Comparison of ENCODE assay signal across 36 cellular contexts in genomic region chr22:42010778-42011177, GRCh38. TPM values are rescaled to one million over a fixed set of nuclear protein-coding genes. Genes with fewer than 3 reads are reported as not detected.
A peak's percentile ranks its signal among the peaks of the same experiment; 100 is the strongest.
DNase-seq lines count a peak whose midpoint lies in the region; ATAC-seq, FAIRE-seq and TF ChIP-seq lines count a peak whose summit lies in the region.
"Had no signal": no experiment of that assay in that cellular context is flagged by ENCODE, and none has a peak within 500 bp of the region (broad histone marks: within the 10 kb centered on the region; RNA-seq: fewer than 3 reads in every experiment).

No MANE protein-coding gene starts in this region.

- TF ChIP-seq CTCF in K562 (IDR thresholded peaks at IDR 0.05 in 2 of 3, conservative IDR thresholded peaks at IDR 0.05 in 1 of 3; ENCODE audit: insufficient read depth in 2 of 3, low read depth in 1 of 3, low read length in 3 of 3), result no peak
- TF ChIP-seq CTCF in type B pancreatic cell (conservative IDR thresholded peaks at IDR 0.05), result no peak

- no peaks in the 10 kb centered on the region for H3K79me2 ChIP-seq in K562 (ENCODE audit: control insufficient read depth, insufficient read depth, low read length)

- no peaks in the 10 kb centered on the region for H3K4me1 Mint-ChIP-seq in type B pancreatic cell (ENCODE audit: unreplicated experiment)
- H3K4me1 Mint-ChIP-seq: CD14-positive monocyte; CD4-positive, alpha-beta memory T cell; CD4-positive, CD25-positive, alpha-beta regulatory T cell; CD8-positive, alpha-beta memory T cell had no signal

- H3K27ac ChIP-seq in K562 (ENCODE audit: extremely low read depth, low read depth, low read length), result no peak overlapping the region
- H3K27ac ChIP-seq: 22Rv1; A549; BLaER1; BLaER1 treated with 17β-estradiol and CSF1 and Interleukin-3, amounts not matched to agents 10 nM and 100 nM; C4-2B had no signal

- H3K9me3 Mint-ChIP-seq in type B pancreatic cell, result peaks cover 6% of the 10 kb centered on the region

- H3K4me3 ChIP-seq in K562, result no peak overlapping the region
- H3K4me3 ChIP-seq: A549; BLaER1; BLaER1 treated with 17β-estradiol and CSF1 and Interleukin-3, amounts not matched to agents 10 nM and 100 nM had no signal

- H4K20me1 ChIP-seq in K562 (replicated peaks; ENCODE audit: control insufficient read depth, insufficient read depth, low read length), result no peaks in the 10 kb centered on the region
- H4K20me1 ChIP-seq: BLaER1; BLaER1 treated with 17β-estradiol and CSF1 and Interleukin-3, amounts not matched to agents 10 nM and 100 nM had no signal

- WGBS in K562 (ENCODE audit: insufficient coverage, low coverage, missing lambda C conversion rate), result 26% methylated on average over 5 of the region's 7 CpGs

- no peak for TF ChIP-seq RAD21 in K562 (CRISPR knock-in tag; conservative IDR thresholded peaks at IDR 0.05 in 1 of 2, IDR thresholded peaks at IDR 0.05 in 1 of 2)

- no peaks in the 10 kb centered on the region for H3K9me3 ChIP-seq in K562 (replicated peaks; ENCODE audit: control insufficient read depth, insufficient read depth, low read depth, low read length)

- in situ Hi-C loops in K562 (cut with MboI), result no loop called here

- intact Hi-C loops in K562 (cut with micrococcal nuclease), result no loop called here

- ATAC-seq in K562, result no peak
- no peak for ATAC-seq in HG02938 (IDR thresholded peaks at IDR 0.05; ENCODE audit: unreplicated experiment)
- ATAC-seq: A549; CD8-positive, alpha-beta T cell had no signal

- peaks cover 3 to 4% of the 10 kb centered on the region in 2 experiments; a peak in 2 of 5 replicates for H3K27me3 ChIP-seq in K562 (ENCODE audit: control insufficient read depth in 2 of 2, insufficient read depth in 2 of 2, low read length in 2 of 2)
- H3K27me3 ChIP-seq: BLaER1; BLaER1 treated with 17β-estradiol and CSF1 and Interleukin-3, amounts not matched to agents 10 nM and 100 nM had no signal

- POLR2A ChIA-PET in K562 (lab: Yijun Ruan, JAX), result no interaction called here

- BruUV-seq in K562 (replicated peaks; lab: Mats Ljungman, UMichigan), result no TSS peak

- H3K9me1 ChIP-seq in K562 (ENCODE audit: control insufficient read depth, insufficient read depth, low read length), result no peaks in the 10 kb centered on the region

- H3K4me2 ChIP-seq in K562 (ENCODE audit: insufficient read depth, low read length), result no peak overlapping the region
- H3K4me2 ChIP-seq: A549; BLaER1; BLaER1 treated with 17β-estradiol and CSF1 and Interleukin-3, amounts not matched to agents 10 nM and 100 nM had no signal

- H3K4me3 Mint-ChIP-seq in type B pancreatic cell, result no peak overlapping the region
- H3K4me3 Mint-ChIP-seq: B cell; CD14-positive monocyte; CD4-positive, alpha-beta memory T cell; CD4-positive, alpha-beta T cell; CD4-positive, CD25-positive, alpha-beta regulatory T cell; CD8-positive, alpha-beta memory T cell; CD8-positive, alpha-beta T cell had no signal

- no peak for TF ChIP-seq EP300 in K562 (IDR thresholded peaks at IDR 0.05; ENCODE audit: low read length)

- H3K27ac Mint-ChIP-seq in type B pancreatic cell, result no peak overlapping the region
- H3K27ac Mint-ChIP-seq: B cell; CD14-positive monocyte; CD4-positive, alpha-beta memory T cell; CD4-positive, alpha-beta T cell; CD4-positive, CD25-positive, alpha-beta regulatory T cell; CD8-positive, alpha-beta memory T cell; CD8-positive, alpha-beta T cell had no signal

- TF ChIP-seq POLR2A in K562 (conservative IDR thresholded peaks at IDR 0.05), result no peak

- H3K9ac ChIP-seq in K562 (ENCODE audit: insufficient read depth in 1 of 2, low read depth in 2 of 2, low read length in 2 of 2), result no peak overlapping the region
- H3K9ac ChIP-seq: BLaER1; BLaER1 treated with 17β-estradiol and CSF1 and Interleukin-3, amounts not matched to agents 10 nM and 100 nM had no signal

- H3K4me1 ChIP-seq in K562 (replicated peaks in 1 of 2; ENCODE audit: control insufficient read depth in 2 of 2, insufficient read depth in 2 of 2, low read length in 2 of 2), result no peaks in the 10 kb centered on the region
- H3K4me1 ChIP-seq: A549; BE2C; BLaER1; BLaER1 treated with 17β-estradiol and CSF1 and Interleukin-3, amounts not matched to agents 10 nM and 100 nM; Caco-2 had no signal

- peaks cover 9% of the 10 kb centered on the region for H3K27me3 Mint-ChIP-seq in type B pancreatic cell

- CTCF ChIA-PET in K562 (lab: Yijun Ruan, JAX; ENCODE audit: low intra/inter-chr PET ratio), result no interaction called here

- DNase-seq in K562 (ENCODE audit: extremely low read depth in 1 of 4, low spot score in 3 of 4) (no peak), type B pancreatic cell (ENCODE audit: extremely low spot score, unreplicated experiment) (peak; percentile 1)
- no peak for DNase-seq in activated CD4-positive, alpha-beta T cell treated with anti-CD3 and anti-CD28 coated beads, Interleukin-2, amount 50 U/mL, for 1 hour
- DNase-seq: 8988T; ACHN; AML-193; BE2C; C1 segment of cervical spinal cord; Caco-2; Calu3; CD4-positive, alpha-beta memory T cell; CD4-positive, alpha-beta T cell; CD4-positive, CD25-positive, alpha-beta regulatory T cell; CD8-positive, alpha-beta memory T cell; CD8-positive, alpha-beta T cell; COR-L47; DMS 273 treated with DMSO at 0.1 percent for 48 hours; DMS153; DMS53; DMS79; DMS79 treated with DMSO at 0.1 percent for 48 hours; DND-41; EL had no signal

- no peak overlapping the region for H2AFZ ChIP-seq in K562 (ENCODE audit: low read depth, low read length)

- H3K36me3 Mint-ChIP-seq in type B pancreatic cell, result no peaks in the 10 kb centered on the region
- H3K36me3 Mint-ChIP-seq: CD14-positive monocyte; CD4-positive, CD25-positive, alpha-beta regulatory T cell had no signal

- no peak for FAIRE-seq in K562 (lab: Jason Lieb, UNC)
- FAIRE-seq: A204.1, A549, D721Med had no signal

- no peaks in the 10 kb centered on the region for H3K36me3 ChIP-seq in K562 (ENCODE audit: control insufficient read depth, insufficient read depth, low read length)
- H3K36me3 ChIP-seq: BE2C; BLaER1; BLaER1 treated with 17β-estradiol and CSF1 and Interleukin-3, amounts not matched to agents 10 nM and 100 nM had no signal

RNA-seq across cellular contexts. Expression of gene WBP2NL, which starts 12.2 kb away (rescaled TPM):
- total RNA-seq in K562 (2011; cell fraction: chromatin; rRNA removed; ENCODE audit: low replicate concordance), result not detected in 2 replicates
- total RNA-seq in K562 (2011; cell fraction: nucleolus; rRNA removed), result not detected in 2 replicates
- not detected in 2 replicates for total RNA-seq in K562 (2011; cell fraction: nucleoplasm; rRNA removed)
- total RNA-seq in K562 (2014; rRNA removed), result not detected in 2 replicates
- not detected in 2 replicates for total RNA-seq in K562 (2014; rRNA removed; fragmentation: Illumina TruSeq; extraction: Trizol)
- total RNA-seq in K562 (2015; rRNA removed; fragmentation: Illumina TruSeq; extraction: Trizol), result not detected in 2 replicates
- not detected in 2 replicates for total RNA-seq in K562 (2021)
- polyA plus RNA-seq in K562 (2011; rRNA removed), result not detected in 2 replicates
- not detected in 2 replicates for polyA plus RNA-seq in K562 (2011; cell fraction: cytosol; rRNA removed)
- polyA plus RNA-seq in K562 (2011; cell fraction: nucleus; rRNA removed), result not detected in 2 replicates
- not detected in 2 replicates for polyA plus RNA-seq in K562 (2012)
- polyA plus RNA-seq in K562 (2014; fragmentation: Illumina TruSeq; extraction: Trizol), result not detected in 2 replicates
- polyA plus RNA-seq in K562 (2014; fragmentation: Nextera tagmentation; extraction: Ambion mirVana), result not detected
- polyA plus RNA-seq in K562 (2014; rRNA removed), result not detected in 2 replicates
- not detected in 2 replicates for polyA minus RNA-seq in K562 (2011; rRNA and poly(A)+ RNA removed)
- not detected in 2 replicates for polyA minus RNA-seq in K562 (2011; cell fraction: cytosol; rRNA and poly(A)+ RNA removed)
- polyA minus RNA-seq in K562 (2011; cell fraction: nucleus; rRNA and poly(A)+ RNA removed), result not detected in 2 replicates
- not detected in 2 replicates for total RNA-seq in type B pancreatic cell (ENCODE audit: low replicate concordance)
- total RNA-seq: A172, A673, Daoy had no signal

RNA-seq across cellular contexts. Expression of gene SEPTIN3, which starts 41.5 kb away (rescaled TPM):
- not detected in 2 replicates for total RNA-seq in K562 (2011; cell fraction: chromatin; rRNA removed; ENCODE audit: low replicate concordance)
- total RNA-seq in K562 (2011; cell fraction: nucleolus; rRNA removed), result not detected in 2 replicates
- total RNA-seq in K562 (2011; cell fraction: nucleoplasm; rRNA removed), result not detected in 2 replicates
- total RNA-seq in K562 (2014; rRNA removed), result not detected in 2 replicates
- not detected in 2 replicates for total RNA-seq in K562 (2014; rRNA removed; fragmentation: Illumina TruSeq; extraction: Trizol)
- not detected in 2 replicates for total RNA-seq in K562 (2015; rRNA removed; fragmentation: Illumina TruSeq; extraction: Trizol)
- total RNA-seq in K562 (2021), result not detected in 2 replicates
- polyA plus RNA-seq in K562 (2011; rRNA removed), result 0.06 and 0.08 TPM in 2 replicates
- 0.01 TPM in 1 of 2 replicates, not detected in the other for polyA plus RNA-seq in K562 (2011; cell fraction: cytosol; rRNA removed)
- 0.03 and 0.10 TPM in 2 replicates for polyA plus RNA-seq in K562 (2011; cell fraction: nucleus; rRNA removed)
- 0.01 and 0.04 TPM in 2 replicates for polyA plus RNA-seq in K562 (2012)
- polyA plus RNA-seq in K562 (2014; fragmentation: Illumina TruSeq; extraction: Trizol), result not detected in 2 replicates
- polyA plus RNA-seq in K562 (2014; fragmentation: Nextera tagmentation; extraction: Ambion mirVana), result not detected
- polyA plus RNA-seq in K562 (2014; rRNA removed), result not detected in 2 replicates
- 0.06 TPM in 1 of 2 replicates, not detected in the other for polyA minus RNA-seq in K562 (2011; rRNA and poly(A)+ RNA removed)
- not detected in 2 replicates for polyA minus RNA-seq in K562 (2011; cell fraction: cytosol; rRNA and poly(A)+ RNA removed)
- polyA minus RNA-seq in K562 (2011; cell fraction: nucleus; rRNA and poly(A)+ RNA removed), result not detected in 2 replicates
- 3.7 and 16.3 TPM in 2 replicates for total RNA-seq in type B pancreatic cell (ENCODE audit: low replicate concordance)
- polyA plus RNA-seq: CD4-positive, alpha-beta memory T cell; CD8-positive, alpha-beta memory T cell had no signal

RNA-seq across cellular contexts. Expression of gene NAGA, which starts 59.8 kb away (rescaled TPM):
- total RNA-seq in K562 (2011; cell fraction: chromatin; rRNA removed; ENCODE audit: low replicate concordance), result 16.6 and 38.0 TPM in 2 replicates
- 44.2 and 46.5 TPM in 2 replicates for total RNA-seq in K562 (2011; cell fraction: nucleolus; rRNA removed)
- 39.2 and 40.2 TPM in 2 replicates for total RNA-seq in K562 (2011; cell fraction: nucleoplasm; rRNA removed)
- total RNA-seq in K562 (2014; rRNA removed) (19.5 and 20.6 TPM in 2 replicates), K562 (2014; rRNA removed; fragmentation: Illumina TruSeq; extraction: Trizol) (9.9 and 11.5 TPM in 2 replicates), K562 (2015; rRNA removed; fragmentation: Illumina TruSeq; extraction: Trizol) (15.9 and 16.1 TPM in 2 replicates), K562 (2021) (20.0 and 20.4 TPM in 2 replicates), type B pancreatic cell (ENCODE audit: low replicate concordance) (24.1 and 35.9 TPM in 2 replicates)
- polyA plus RNA-seq in K562 (2011; rRNA removed) (18.1 and 19.7 TPM in 2 replicates), K562 (2014; fragmentation: Illumina TruSeq; extraction: Trizol) (20.6 and 22.1 TPM in 2 replicates), K562 (2014; fragmentation: Nextera tagmentation; extraction: Ambion mirVana) (1 to 10 TPM; 6.5 to 7.0 TPM), K562 (2014; rRNA removed) (17.4 and 18.7 TPM in 2 replicates)
- 21.2 and 43.7 TPM in 2 replicates for polyA plus RNA-seq in K562 (2011; cell fraction: cytosol; rRNA removed)
- polyA plus RNA-seq in K562 (2011; cell fraction: nucleus; rRNA removed), result 13.4 and 19.5 TPM in 2 replicates
- 21.5 and 34.7 TPM in 2 replicates for polyA plus RNA-seq in K562 (2012)
- polyA minus RNA-seq in K562 (2011; rRNA and poly(A)+ RNA removed), result 12.0 and 18.6 TPM in 2 replicates
- 12.7 and 15.5 TPM in 2 replicates for polyA minus RNA-seq in K562 (2011; cell fraction: cytosol; rRNA and poly(A)+ RNA removed)
- polyA minus RNA-seq in K562 (2011; cell fraction: nucleus; rRNA and poly(A)+ RNA removed), result 9.1 and 9.3 TPM in 2 replicates
